15 cellular contexts compared by ENCODE assay signal in the genomic region with DNA sequence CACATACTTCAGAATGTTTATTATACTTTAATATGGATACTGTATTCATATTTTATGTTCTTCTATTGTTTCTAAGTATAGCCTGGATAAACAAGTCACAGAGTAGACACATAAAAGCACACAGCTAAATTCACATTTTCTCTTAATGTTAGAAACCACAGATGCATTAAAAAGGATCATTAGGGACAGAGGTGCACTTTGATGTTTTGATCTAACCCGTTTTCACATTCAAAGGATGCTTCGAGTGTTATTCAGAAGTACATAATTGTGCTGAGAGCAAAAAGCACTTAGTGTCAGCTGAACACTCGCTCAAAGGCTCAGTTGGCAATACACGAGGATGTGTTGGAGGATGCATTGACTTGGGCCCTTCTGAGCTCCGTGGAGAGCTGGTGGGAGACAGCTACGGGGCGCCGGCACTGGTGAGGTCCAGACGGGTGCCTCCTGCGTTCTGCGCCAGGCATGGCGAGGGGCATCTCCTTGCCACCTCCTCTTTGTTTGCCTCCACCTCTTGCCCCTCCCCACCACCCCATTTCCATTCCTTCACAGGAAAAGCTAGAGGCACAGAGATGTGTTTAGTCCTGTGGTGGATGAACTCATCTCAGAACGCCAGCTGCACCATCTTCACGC.
"Had no signal": no experiment of that assay in that cellular context is flagged by ENCODE, and none has a peak within 500 bp of the region (broad histone marks: within the 10 kb centered on the region; RNA-seq: fewer than 3 reads in every experiment).

No MANE protein-coding gene starts in this region.

- H3K27ac Mint-ChIP-seq: activated CD4-positive, alpha-beta memory T cell treated with anti-CD3 and anti-CD28 coated beads for 36 hours; activated naive CD8-positive, alpha-beta T cell; stimulated activated naive CD8-positive, alpha-beta T cell treated with anti-CD3 and anti-CD28 coated beads, Interleukin-15, amount 100 ng/mL, for 72 hours had no signal

- H3K4me3 Mint-ChIP-seq: activated CD4-positive, alpha-beta memory T cell treated with anti-CD3 and anti-CD28 coated beads for 36 hours; activated naive CD8-positive, alpha-beta T cell; activated T-cell treated with anti-CD3 and anti-CD28 coated beads, Interleukin-2, amount 50 U/mL, for 4 hours; brain; central memory CD8-positive, alpha-beta T cell; stimulated activated naive CD8-positive, alpha-beta T cell treated with anti-CD3 and anti-CD28 coated beads, Interleukin-15, amount 100 ng/mL, for 72 hours had no signal

- ATAC-seq: activated T-cell treated with anti-CD3 and anti-CD28 coated beads, Interleukin-2, amount 50 U/mL, for 4 hours; stimulated activated naive CD8-positive, alpha-beta T cell treated with anti-CD3 and anti-CD28 coated beads, Interleukin-15, amount 100 ng/mL, for 72 hours; upper lobe of right lung had no signal

- H3K27me3 Mint-ChIP-seq: activated CD4-positive, alpha-beta memory T cell treated with anti-CD3 and anti-CD28 coated beads for 36 hours; activated naive CD8-positive, alpha-beta T cell; stimulated activated naive CD8-positive, alpha-beta T cell treated with anti-CD3 and anti-CD28 coated beads, Interleukin-15, amount 100 ng/mL, for 72 hours had no signal

- DNase-seq: activated CD4-positive, alpha-beta memory T cell treated with anti-CD3 and anti-CD28 coated beads for 36 hours; activated CD4-positive, alpha-beta T cell treated with anti-CD3 and anti-CD28 coated beads for 1 hour; activated effector memory CD4-positive, alpha-beta T cell treated with anti-CD3 and anti-CD28 coated beads, Interleukin-2, amount 50 U/mL, for 16 hours; activated T-cell treated with anti-CD3 and anti-CD28 coated beads, Interleukin-2, amount 50 U/mL, for 4 hours; hippocampal formation; midbrain; retina; stimulated activated CD4-positive, alpha-beta T cell treated with anti-CD3 and anti-CD28 coated beads, Interleukin-15, amount 100 ng/mL, for 24 hours; stimulated activated CD4-positive, alpha-beta T cell treated with anti-CD3 and anti-CD28 coated beads, Interleukin-4, amount 100 ng/mL, for 24 hours; stimulated activated naive CD8-positive, alpha-beta T cell treated with anti-CD3 and anti-CD28 coated beads, Interleukin-15, amount 100 ng/mL, for 72 hours; testis; upper lobe of right lung had no signal

- H3K4me1 Mint-ChIP-seq: central memory CD8-positive, alpha-beta T cell; stimulated activated naive CD8-positive, alpha-beta T cell treated with anti-CD3 and anti-CD28 coated beads, Interleukin-15, amount 100 ng/mL, for 72 hours had no signal

- H3K9me3 Mint-ChIP-seq: activated CD4-positive, alpha-beta memory T cell treated with anti-CD3 and anti-CD28 coated beads for 36 hours; activated T-cell treated with anti-CD3 and anti-CD28 coated beads, Interleukin-2, amount 50 U/mL, for 4 hours; brain; central memory CD8-positive, alpha-beta T cell; stimulated activated naive CD8-positive, alpha-beta T cell treated with anti-CD3 and anti-CD28 coated beads, Interleukin-15, amount 100 ng/mL, for 72 hours had no signal

- H3K36me3 Mint-ChIP-seq: brain had no signal
